8 cellular contexts compared by ENCODE assay signal in the genomic region with DNA sequence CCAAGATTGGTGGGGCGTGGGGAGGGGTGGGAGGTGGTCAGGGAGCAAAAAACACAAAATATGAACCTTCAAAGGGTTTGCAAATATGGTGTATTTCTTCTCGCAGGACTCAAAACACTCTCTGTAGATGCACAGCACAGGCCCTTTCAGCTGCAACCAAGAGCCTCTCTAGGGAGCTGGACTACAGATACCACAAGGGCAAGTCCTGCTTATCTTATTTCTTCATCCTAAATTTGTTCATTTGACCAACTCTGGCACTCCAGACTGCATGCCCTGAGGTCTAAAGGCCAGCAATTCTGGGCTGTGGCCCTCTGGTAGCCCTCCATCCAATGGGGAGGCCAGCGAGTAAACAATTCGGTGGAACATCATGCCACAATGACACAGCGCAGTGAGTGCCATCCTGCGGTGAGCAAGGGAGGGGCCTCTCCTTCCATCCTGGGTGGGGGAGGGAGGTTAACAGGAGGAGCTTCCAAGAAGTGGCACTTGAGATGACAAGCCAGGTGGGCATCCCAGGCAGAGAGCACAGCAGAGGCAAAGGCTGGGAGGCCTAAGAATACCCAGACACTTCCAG. TPM values are rescaled to one million over a fixed set of nuclear protein-coding genes. Genes with fewer than 3 reads are reported as not detected.
DNase-seq lines count a peak whose midpoint lies in the region; ATAC-seq and TF ChIP-seq lines count a peak whose summit lies in the region.

No MANE protein-coding gene starts in this region.

- H3K9me3 ChIP-seq in esophagus muscularis mucosa = no peaks in the 10 kb centered on the region

- peaks cover 35 to 57% (median 43%) of the 10 kb centered on the region in 4 donors for H3K4me1 ChIP-seq in esophagus muscularis mucosa

- peak overlapping the region; percentile 18; the same call in 1 of the 2 replicates for H3K4me3 ChIP-seq in GM08714 (ENCODE audit: low read length)
- H3K4me3 ChIP-seq in esophagus muscularis mucosa = no peak overlapping the region

- TF ChIP-seq EP300 in esophagus muscularis mucosa (IDR thresholded peaks at IDR 0.05) = no peak

- ATAC-seq in natural killer cell (peak in 1 of 3 donors; percentile 26), HG03139 (IDR thresholded peaks at IDR 0.05; ENCODE audit: unreplicated experiment) (no peak)

- peak overlapping the region; percentile 99 for H3K27ac Mint-ChIP-seq in activated T-helper 2 cell treated with anti-CD3 and anti-CD28 coated beads, Interferon-gamma antibody, Interleukin-2, Interleukin-4, amounts not matched to agents 10 μg/mL and 5 μg/mL and 100 μg/mL, durations not matched to agents 14 hours and 24 hours and 36 hours
- peak overlapping the region; percentile 92 to 100 for H3K27ac Mint-ChIP-seq in natural killer cell

- H3K36me3 ChIP-seq in esophagus muscularis mucosa = no peaks in the 10 kb centered on the region

- H3K27me3 ChIP-seq in esophagus muscularis mucosa = peaks cover 0 to 30% (median 0%) of the 10 kb centered on the region in 4 donors

- TF ChIP-seq CTCF in natural killer cell (IDR thresholded peaks at IDR 0.05) (no peak), esophagus muscularis mucosa (IDR thresholded peaks at IDR 0.05) (no peak)

- peaks cover 11% of the 10 kb centered on the region for H3K36me3 Mint-ChIP-seq in activated T-helper 2 cell treated with anti-CD3 and anti-CD28 coated beads, Interferon-gamma antibody, Interleukin-2, Interleukin-4, amounts not matched to agents 10 μg/mL and 5 μg/mL and 100 μg/mL, durations not matched to agents 14 hours and 24 hours and 36 hours (ENCODE audit: low read depth)
- H3K36me3 Mint-ChIP-seq in natural killer cell = peaks cover 7% of the 10 kb centered on the region

- H3K9me3 Mint-ChIP-seq in activated T-helper 2 cell treated with anti-CD3 and anti-CD28 coated beads, Interferon-gamma antibody, Interleukin-2, Interleukin-4, amounts not matched to agents 10 μg/mL and 5 μg/mL and 100 μg/mL, durations not matched to agents 14 hours and 24 hours and 36 hours = no peaks in the 10 kb centered on the region
- H3K9me3 Mint-ChIP-seq in natural killer cell = no peaks in the 10 kb centered on the region

- peak overlapping the region in 2 of 4 donors; percentile 12 to 39 for H3K27ac ChIP-seq in esophagus muscularis mucosa (replicated peaks in 1 of 4)

- intact Hi-C loops in activated T-helper 2 cell treated with anti-CD3 and anti-CD28 coated beads, Interferon-gamma antibody, Interleukin-2, Interleukin-4, amounts not matched to agents 10 μg/mL and 5 μg/mL and 100 μg/mL, durations not matched to agents 14 hours and 24 hours and 36 hours (cut with micrococcal nuclease) = loop anchor here (2.0 to 5.0 kb wide), 3 partner anchors 14 to 223 kb away; a partner anchor contains a TSS
- intact Hi-C loops in natural killer cell (cut with micrococcal nuclease) (loop anchor here (2.0 to 10.0 kb wide), 4 partner anchors 72 to 418 kb away; a partner anchor contains a TSS), esophagus muscularis mucosa (cut with DNase I) (no loop called here)

- H3K27me3 Mint-ChIP-seq in activated T-helper 2 cell treated with anti-CD3 and anti-CD28 coated beads, Interferon-gamma antibody, Interleukin-2, Interleukin-4, amounts not matched to agents 10 μg/mL and 5 μg/mL and 100 μg/mL, durations not matched to agents 14 hours and 24 hours and 36 hours (ENCODE audit: low read depth) = no peaks in the 10 kb centered on the region
- no peaks in the 10 kb centered on the region for H3K27me3 Mint-ChIP-seq in natural killer cell (ENCODE audit: low read depth in 2 of 2)

- TF ChIP-seq POLR2A in esophagus muscularis mucosa (IDR thresholded peaks at IDR 0.05; ENCODE audit: low read depth) = no peak

- H3K4me3 Mint-ChIP-seq in activated T-helper 2 cell treated with anti-CD3 and anti-CD28 coated beads, Interferon-gamma antibody, Interleukin-2, Interleukin-4, amounts not matched to agents 10 μg/mL and 5 μg/mL and 100 μg/mL, durations not matched to agents 14 hours and 24 hours and 36 hours (ENCODE audit: low read depth) = peak overlapping the region; percentile 98
- H3K4me3 Mint-ChIP-seq in natural killer cell = peak overlapping the region; percentile 100

- DNase-seq in NCI-H2227 (lab: John Stamatoyannopoulos, UW; ENCODE audit: unreplicated experiment) (peak; percentile 64), natural killer cell (peak; percentile 39), RKO (ENCODE audit: low spot score) (no peak), DMS 273 treated with DMSO at 0.1 percent for 48 hours (lab: John Stamatoyannopoulos, UW) (no peak), esophagus muscularis mucosa (ENCODE audit: extremely low spot score) (no peak)
- DNase-seq in activated T-helper 2 cell treated with anti-CD3 and anti-CD28 coated beads, Interferon-gamma antibody, Interleukin-2, Interleukin-4, amounts not matched to agents 10 μg/mL and 5 μg/mL and 100 μg/mL, durations not matched to agents 14 hours and 24 hours and 36 hours (ENCODE audit: low spot score) = peak; percentile 47

- peaks cover 65% of the 10 kb centered on the region for H3K4me1 Mint-ChIP-seq in activated T-helper 2 cell treated with anti-CD3 and anti-CD28 coated beads, Interferon-gamma antibody, Interleukin-2, Interleukin-4, amounts not matched to agents 10 μg/mL and 5 μg/mL and 100 μg/mL, durations not matched to agents 14 hours and 24 hours and 36 hours (ENCODE audit: low read depth)
- H3K4me1 Mint-ChIP-seq in natural killer cell = peaks cover 57 to 60% of the 10 kb centered on the region in 2 donors

- 88% methylated on average over 3 of the region's 6 CpGs for WGBS in esophagus muscularis mucosa

RNA-seq across cellular contexts. Expression of a gene that starts 0.6 kb away (rescaled TPM):
- total RNA-seq in activated T-helper 2 cell treated with anti-CD3 and anti-CD28 coated beads, Interferon-gamma antibody, Interleukin-2, Interleukin-4, amounts not matched to agents 10 μg/mL and 5 μg/mL and 100 μg/mL, durations not matched to agents 14 hours and 24 hours and 36 hours = 52.1 and 55.6 TPM in 2 replicates
- total RNA-seq in natural killer cell = 100 to 1,000 TPM; 179 to 201 (median 201) TPM
- 10 to 100 TPM in 2 of 4 donors, 1 to 10 TPM in 2; 7.2 to 15.7 (median 10.0) TPM for total RNA-seq in esophagus muscularis mucosa

RNA-seq across cellular contexts. Expression of a gene that starts 36.4 kb away (rescaled TPM):
- not detected in 2 replicates for total RNA-seq in activated T-helper 2 cell treated with anti-CD3 and anti-CD28 coated beads, Interferon-gamma antibody, Interleukin-2, Interleukin-4, amounts not matched to agents 10 μg/mL and 5 μg/mL and 100 μg/mL, durations not matched to agents 14 hours and 24 hours and 36 hours
- 1 to 10 TPM in 1 of 3 donors, under 1 TPM in 2; 0.70 to 3.4 (median 0.71) TPM for total RNA-seq in natural killer cell
- 10 to 100 TPM in 1 of 4 donors, 1 to 10 TPM in 3; 3.6 to 12.2 (median 7.1) TPM for total RNA-seq in esophagus muscularis mucosa

Comparison
In these comparisons a context has a peak if more than half of its experiments do, and no peak if none do; other contexts are left out.
1. DNase-seq: peak in NCI-H2227 (single experiment), activated T-helper 2 cell treated with anti-CD3 and anti-CD28 coated beads, Interferon-gamma antibody, Interleukin-2, Interleukin-4, amounts not matched to agents 10 μg/mL and 5 μg/mL and 100 μg/mL, durations not matched to agents 14 hours and 24 hours and 36 hours (single experiment) and natural killer cell (single experiment); none in RKO (single experiment), DMS 273 treated with DMSO at 0.1 percent for 48 hours (single experiment) and esophagus muscularis mucosa (single experiment).